In the genomic region with DNA sequence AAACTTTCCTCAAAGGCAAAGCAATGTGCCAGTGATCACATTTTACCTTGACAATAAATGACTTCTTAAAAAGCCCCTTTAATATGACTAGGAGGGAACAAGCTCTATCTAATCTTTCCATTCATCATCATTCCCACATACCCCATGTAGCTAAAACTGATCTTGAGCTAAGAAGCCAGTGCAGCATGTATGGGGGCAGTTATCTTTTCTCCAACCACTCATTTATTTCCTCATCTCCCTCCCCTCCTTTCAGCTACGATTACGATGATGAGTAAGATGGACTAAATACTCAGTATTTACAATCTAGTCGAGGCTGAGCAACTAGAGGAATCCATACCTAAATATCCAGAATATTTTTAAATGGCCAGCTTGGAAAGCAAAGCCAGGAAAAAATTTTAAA, we compare ENCODE assay signal across 1 cellular context.
TF ChIP-seq lines count a peak whose summit lies in the region.

No MANE protein-coding gene starts in this region.

TF ChIP-seq in K562, 482 proteins besides CTCF, POLR2A, EP300 and RAD21 (continues in another document):
- TF ChIP-seq DNMT1 (IDR thresholded peaks at IDR 0.05), result no peak
- no peak for TF ChIP-seq ZNF408 (CRISPR knock-in tag; IDR thresholded peaks at IDR 0.05; ENCODE audit: low read depth)
- TF ChIP-seq ATF3 (IDR thresholded peaks at IDR 0.05), result peak; percentile 19; the same call in 1 of the 2 replicates
- TF ChIP-seq ATF3 (CRISPR knock-in tag; conservative IDR thresholded peaks at IDR 0.05), result no peak
- peak; percentile 28; the same call in 1 of the 2 replicates for TF ChIP-seq TEAD4 (IDR thresholded peaks at IDR 0.05; ENCODE audit: low read length)
- no peak for TF ChIP-seq TEAD4 (CRISPR knock-in tag; IDR thresholded peaks at IDR 0.05; ENCODE audit: borderline replicate concordance)
- TF ChIP-seq MAFK (IDR thresholded peaks at IDR 0.05; ENCODE audit: low read length), result no peak
- TF ChIP-seq TCF3 (CRISPR knock-in tag; IDR thresholded peaks at IDR 0.05), result no peak
- TF ChIP-seq RCOR1 (IDR thresholded peaks at IDR 0.05; ENCODE audit: borderline replicate concordance in 1 of 2, low read depth in 2 of 2, low read length in 2 of 2), result 0 out of 4 replicates have a peak, but pooled peaks of 1 of the 2 experiments have one; percentile 49
- TF ChIP-seq SUPT5H (IDR thresholded peaks at IDR 0.05), result no peak
- no peak for TF ChIP-seq ZMIZ1 (IDR thresholded peaks at IDR 0.05; ENCODE audit: low read depth in 2 of 2, low read length in 2 of 2)
- no peak for TF ChIP-seq VEZF1 (CRISPR knock-in tag; IDR thresholded peaks at IDR 0.05)
- TF ChIP-seq CBFA2T3 (IDR thresholded peaks at IDR 0.05), result peak; percentile 75
- TF ChIP-seq ARID1B (IDR thresholded peaks at IDR 0.05), result peak; percentile 64
- no peak for TF ChIP-seq ZNF3 (CRISPR knock-in tag; IDR thresholded peaks at IDR 0.05)
- TF ChIP-seq KLF1 (tag; IDR thresholded peaks at IDR 0.05), result no peak
- TF ChIP-seq IRF2 (CRISPR knock-in tag; IDR thresholded peaks at IDR 0.05), result no peak
- peak; percentile 57; the same call in 1 of the 2 replicates for TF ChIP-seq DPF2 (IDR thresholded peaks at IDR 0.05)
- TF ChIP-seq GTF2E2 (tag; IDR thresholded peaks at IDR 0.05), result no peak
- TF ChIP-seq ZNF507 (tag; conservative IDR thresholded peaks at IDR 0.05), result no peak
- no peak for TF ChIP-seq CUX1 (CRISPR knock-in tag; IDR thresholded peaks at IDR 0.05)
- no peak for TF ChIP-seq TGIF2 (CRISPR knock-in tag; IDR thresholded peaks at IDR 0.05)
- no peak for TF ChIP-seq SMAD4 (CRISPR knock-in tag; conservative IDR thresholded peaks at IDR 0.05)
- peak; percentile 26; the same call in 1 of the 2 replicates for TF ChIP-seq TAL1 (IDR thresholded peaks at IDR 0.05)
- TF ChIP-seq JUND (IDR thresholded peaks at IDR 0.05; ENCODE audit: borderline replicate concordance, low read depth, low read length), result no peak
- TF ChIP-seq JUND (tag; IDR thresholded peaks at IDR 0.05; ENCODE audit: borderline replicate concordance, low read depth, low read length), result no peak
- no peak for TF ChIP-seq TSC22D4 (tag; IDR thresholded peaks at IDR 0.05)
- TF ChIP-seq NCOR1 (IDR thresholded peaks at IDR 0.05), result peak; percentile 36
- 0 out of 4 replicates have a peak, but pooled peaks of 1 of the 2 experiments have one; percentile 18 for TF ChIP-seq TRIM24 (IDR thresholded peaks at IDR 0.05)
- no peak for TF ChIP-seq FOXJ2 (tag; IDR thresholded peaks at IDR 0.05)
- TF ChIP-seq NFE2L1 (tag; IDR thresholded peaks at IDR 0.05; ENCODE audit: borderline replicate concordance, low read depth), result no peak
- peak; percentile 46; the same call in 1 of the 2 replicates for TF ChIP-seq EGR1 (conservative IDR thresholded peaks at IDR 0.05)
- TF ChIP-seq GATAD2A (IDR thresholded peaks at IDR 0.05), result no peak
- peak; percentile 35 for TF ChIP-seq SMARCA4 (IDR thresholded peaks at IDR 0.05)
- TF ChIP-seq HMBOX1 (IDR thresholded peaks at IDR 0.05), result peak; percentile 42; the same call in 1 of the 2 replicates
- no peak for TF ChIP-seq U2AF2 (optimal IDR thresholded peaks at IDR 0.05; ENCODE audit: low read depth, low read length)
- TF ChIP-seq SNAPC5 (CRISPR knock-in tag; IDR thresholded peaks at IDR 0.05), result no peak
- no peak for TF ChIP-seq NFATC3 (IDR thresholded peaks at IDR 0.05)
- TF ChIP-seq NFIC (IDR thresholded peaks at IDR 0.05), result 0 out of 2 replicates have a peak, but pooled peaks have one; percentile 22
- TF ChIP-seq, protein P1, sequence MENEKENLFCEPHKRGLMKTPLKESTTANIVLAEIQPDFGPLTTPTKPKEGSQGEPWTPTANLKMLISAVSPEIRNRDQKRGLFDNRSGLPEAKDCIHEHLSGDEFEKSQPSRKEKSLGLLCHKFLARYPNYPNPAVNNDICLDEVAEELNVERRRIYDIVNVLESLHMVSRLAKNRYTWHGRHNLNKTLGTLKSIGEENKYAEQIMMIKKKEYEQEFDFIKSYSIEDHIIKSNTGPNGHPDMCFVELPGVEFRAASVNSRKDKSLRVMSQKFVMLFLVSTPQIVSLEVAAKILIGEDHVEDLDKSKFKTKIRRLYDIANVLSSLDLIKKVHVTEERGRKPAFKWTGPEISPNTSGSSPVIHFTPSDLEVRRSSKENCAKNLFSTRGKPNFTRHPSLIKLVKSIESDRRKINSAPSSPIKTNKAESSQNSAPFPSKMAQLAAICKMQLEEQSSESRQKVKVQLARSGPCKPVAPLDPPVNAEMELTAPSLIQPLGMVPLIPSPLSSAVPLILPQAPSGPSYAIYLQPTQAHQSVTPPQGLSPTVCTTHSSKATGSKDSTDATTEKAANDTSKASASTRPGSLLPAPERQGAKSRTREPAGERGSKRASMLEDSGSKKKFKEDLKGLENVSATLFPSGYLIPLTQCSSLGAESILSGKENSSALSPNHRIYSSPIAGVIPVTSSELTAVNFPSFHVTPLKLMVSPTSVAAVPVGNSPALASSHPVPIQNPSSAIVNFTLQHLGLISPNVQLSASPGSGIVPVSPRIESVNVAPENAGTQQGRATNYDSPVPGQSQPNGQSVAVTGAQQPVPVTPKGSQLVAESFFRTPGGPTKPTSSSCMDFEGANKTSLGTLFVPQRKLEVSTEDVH (IDR thresholded peaks at IDR 0.05; ENCODE audit: low read depth, partially characterized antibody), result no peak
- no peak for TF ChIP-seq ZFPM2 (CRISPR knock-in tag; IDR thresholded peaks at IDR 0.05)
- TF ChIP-seq FOSL1 (tag; conservative IDR thresholded peaks at IDR 0.05), result no peak
- TF ChIP-seq, protein P2, sequence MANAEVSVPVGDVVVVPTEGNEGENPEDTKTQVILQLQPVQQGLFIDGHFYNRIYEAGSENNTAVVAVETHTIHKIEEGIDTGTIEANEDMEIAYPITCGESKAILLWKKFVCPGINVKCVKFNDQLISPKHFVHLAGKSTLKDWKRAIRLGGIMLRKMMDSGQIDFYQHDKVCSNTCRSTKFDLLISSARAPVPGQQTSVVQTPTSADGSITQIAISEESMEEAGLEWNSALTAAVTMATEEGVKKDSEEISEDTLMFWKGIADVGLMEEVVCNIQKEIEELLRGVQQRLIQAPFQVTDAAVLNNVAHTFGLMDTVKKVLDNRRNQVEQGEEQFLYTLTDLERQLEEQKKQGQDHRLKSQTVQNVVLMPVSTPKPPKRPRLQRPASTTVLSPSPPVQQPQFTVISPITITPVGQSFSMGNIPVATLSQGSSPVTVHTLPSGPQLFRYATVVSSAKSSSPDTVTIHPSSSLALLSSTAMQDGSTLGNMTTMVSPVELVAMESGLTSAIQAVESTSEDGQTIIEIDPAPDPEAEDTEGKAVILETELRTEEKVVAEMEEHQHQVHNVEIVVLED (CRISPR knock-in tag; IDR thresholded peaks at IDR 0.05), result no peak
- no peak for TF ChIP-seq CREB5 (CRISPR knock-in tag; IDR thresholded peaks at IDR 0.05)
- TF ChIP-seq POLR2B (IDR thresholded peaks at IDR 0.05; ENCODE audit: low read depth, partially characterized antibody), result no peak
- no peak for TF ChIP-seq GABPB1 (CRISPR knock-in tag; IDR thresholded peaks at IDR 0.05)
- 0 out of 2 replicates have a peak, but pooled peaks have one; percentile 15 for TF ChIP-seq CEBPB (tag; IDR thresholded peaks at IDR 0.05)
